ENCODE assay signal across 10 cellular contexts in the genomic region with DNA sequence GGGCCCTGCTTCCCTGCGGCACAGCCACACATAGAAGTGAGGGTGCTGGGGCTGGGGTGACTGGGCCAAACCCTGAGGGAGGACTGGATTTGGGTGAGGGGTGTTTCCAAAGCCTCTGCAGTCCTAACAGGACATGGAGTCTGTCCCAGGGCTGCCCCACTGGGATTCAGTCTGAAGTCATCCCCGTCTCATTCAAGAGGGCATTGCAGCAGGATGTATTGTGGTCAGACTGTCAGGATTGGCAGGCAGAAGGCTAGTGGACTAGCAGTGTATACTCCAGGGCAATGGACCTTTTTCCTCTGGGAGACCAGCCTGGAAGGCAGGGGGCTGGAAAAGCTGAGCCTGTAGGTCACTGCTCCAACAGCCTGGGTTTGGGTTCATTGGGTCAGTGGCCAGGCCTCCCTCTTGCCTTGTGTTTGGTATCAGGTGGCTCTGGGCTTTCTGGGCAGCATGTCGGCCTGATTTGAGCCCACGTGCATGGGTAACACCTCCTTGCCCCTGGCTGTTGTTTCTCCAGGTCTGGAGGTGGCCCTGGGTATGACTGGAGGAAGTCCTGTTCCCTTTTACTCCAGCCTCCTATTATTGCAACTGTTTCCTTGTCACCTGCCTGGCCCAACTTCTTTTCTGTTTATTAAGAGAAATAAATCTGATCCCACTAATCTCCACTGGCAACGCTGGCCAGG. TPM values are rescaled to one million over a fixed set of nuclear protein-coding genes. Genes with fewer than 3 reads are reported as not detected.
DNase-seq lines count a peak whose midpoint lies in the region; ATAC-seq, FAIRE-seq and TF ChIP-seq lines count a peak whose summit lies in the region.
"Had no signal": no experiment of that assay in that cellular context is flagged by ENCODE, and none has a peak within 500 bp of the region (broad histone marks: within the 10 kb centered on the region; RNA-seq: fewer than 3 reads in every experiment).

No MANE protein-coding gene starts in this region.

- RAD21 ChIA-PET in HCT116 (lab: Charles Lee; ENCODE audit: low non-redundant PET in 1 of 2, low total read pairs in 2 of 2, uncharacterized antibody in 2 of 2, unreplicated experiment in 2 of 2): interaction anchor here in 1 of 2 experiments (1.2 kb wide), 1 partner anchor 18 kb away, joined by 5 read pairs; no protein-coding TSS in a partner anchor

- in situ Hi-C loops in astrocyte of the cerebellum (cut with HindIII; ENCODE audit: low sequenced_read_pairs): no loop called here

- H3K9ac ChIP-seq in HCT116 (ENCODE audit: low read length) (peak overlapping the region; percentile 93), kidney (ENCODE audit: low read length in 2 of 2) (peak overlapping the region in 1 of 2 donors; percentile 64), smooth muscle cell (ENCODE audit: low read depth) (no peak overlapping the region)

- ATAC-seq in HCT116 (no peak), GM21825 (IDR thresholded peaks at IDR 0.05; ENCODE audit: unreplicated experiment) (no peak)

- H3K27ac ChIP-seq in HCT116 (ENCODE audit: low read depth, low read length) (peak overlapping the region; percentile 90), kidney (ENCODE audit: low read depth in 2 of 2, low read length in 2 of 2) (peak overlapping the region; percentile 96), smooth muscle cell (ENCODE audit: low read depth) (no peak overlapping the region)

- no peak overlapping the region for H2AFZ ChIP-seq in HCT116 (ENCODE audit: low read depth, low read length, poor library complexity, severe bottlenecking)
- no peak overlapping the region for H2AFZ ChIP-seq in smooth muscle cell (ENCODE audit: low read depth)

- TF ChIP-seq CTCF in HCT116 (IDR thresholded peaks at IDR 0.05 in 2 of 3, conservative IDR thresholded peaks at IDR 0.05 in 1 of 3; ENCODE audit: borderline replicate concordance in 1 of 3, insufficient read depth in 1 of 3, low read depth in 2 of 3, low read length in 2 of 3): no peak
- no peak for TF ChIP-seq CTCF in astrocyte of the cerebellum (IDR thresholded peaks at IDR 0.05; ENCODE audit: low read depth, low read length, missing control alignments)
- TF ChIP-seq CTCF in kidney (IDR thresholded peaks at IDR 0.05; ENCODE audit: borderline replicate concordance, extremely low read depth, insufficient read depth): no peak
- TF ChIP-seq CTCF in smooth muscle cell (IDR thresholded peaks at IDR 0.05; ENCODE audit: borderline replicate concordance, insufficient read depth, poor library complexity, severe bottlenecking): no peak

- DNase-seq in HCT116 (ENCODE audit: low read depth, low spot score) (no peak), astrocyte of the cerebellum (ENCODE audit: low read depth) (no peak), kidney (peak; percentile 78), smooth muscle cell (lab: John Stamatoyannopoulos, UW; ENCODE audit: unreplicated experiment) (no peak), NCI-H2107 treated with DMSO at 0.1 percent for 48 hours (lab: John Stamatoyannopoulos, UW; ENCODE audit: unreplicated experiment) (no peak), SHP77 treated with DMSO at 0.1 percent for 48 hours (lab: John Stamatoyannopoulos, UW) (no peak), occipital lobe (lab: John Stamatoyannopoulos, UW) (no peak)
- DNase-seq: NCI-H2171 treated with DMSO at 0.1 percent for 48 hours had no signal

- H3K4me1 ChIP-seq in HCT116 (ENCODE audit: control insufficient read depth in 1 of 2, insufficient read depth in 2 of 2, low read length in 2 of 2): peaks cover 48 to 58% of the 10 kb centered on the region in 2 experiments
- peaks cover 8 to 25% of the 10 kb centered on the region in 2 donors for H3K4me1 ChIP-seq in kidney (ENCODE audit: control insufficient read depth in 1 of 2, insufficient read depth in 1 of 2, low read depth in 1 of 2, low read length in 2 of 2)
- H3K4me1 ChIP-seq in smooth muscle cell (ENCODE audit: low read depth): peaks cover 9% of the 10 kb centered on the region

- H3K36me3 ChIP-seq in HCT116 (ENCODE audit: control insufficient read depth in 1 of 2, insufficient read depth in 2 of 2, low read length in 2 of 2): peaks cover 0 to 6% of the 10 kb centered on the region in 2 experiments; a peak in 1 of 4 replicates
- no peaks in the 10 kb centered on the region for H3K36me3 ChIP-seq in kidney (ENCODE audit: control insufficient read depth in 1 of 2, insufficient read depth in 2 of 2, low read length in 2 of 2)
- H3K36me3 ChIP-seq in smooth muscle cell (ENCODE audit: low read depth): no peaks in the 10 kb centered on the region

- no peak for TF ChIP-seq RAD21 in HCT116 (IDR thresholded peaks at IDR 0.05; ENCODE audit: low read depth)

- H4K20me1 ChIP-seq in HCT116 (ENCODE audit: insufficient read depth) (no peaks in the 10 kb centered on the region), smooth muscle cell (ENCODE audit: low read depth) (no peaks in the 10 kb centered on the region)

- FAIRE-seq in kidney (lab: Jason Lieb, UNC): no peak
- FAIRE-seq: islet of Langerhans had no signal

- H3K9me3 ChIP-seq in HCT116 (ENCODE audit: control insufficient read depth in 1 of 2, insufficient read depth in 1 of 2, low read depth in 1 of 2, low read length in 2 of 2): no peaks in the 10 kb centered on the region
- H3K9me3 ChIP-seq in kidney (ENCODE audit: control insufficient read depth in 1 of 2, low read length in 2 of 2): no peaks in the 10 kb centered on the region
- H3K9me3 ChIP-seq in smooth muscle cell (replicated peaks; ENCODE audit: low read depth): no peaks in the 10 kb centered on the region

- CTCF ChIA-PET in HCT116 (lab: Charles Lee): no interaction called here

- no TSS peak for BruUV-seq in HCT116 (replicated peaks; lab: Mats Ljungman, UMichigan)

- no peak for TF ChIP-seq POLR2A in HCT116 (IDR thresholded peaks at IDR 0.05; ENCODE audit: borderline replicate concordance, extremely low read depth, insufficient read depth, insufficient read length)

- H3F3A ChIP-seq in smooth muscle cell (ENCODE audit: low read depth): no peaks in the 10 kb centered on the region

- POLR2A ChIA-PET in HCT116 (lab: Charles Lee): no interaction called here

- intact Hi-C loops in HCT116 (cut with micrococcal nuclease): no loop called here
- intact Hi-C loops in kidney (cut with DNase I): no loop called here

- WGBS in smooth muscle cell (ENCODE audit: low lambda C conversion rate): 64% methylated on average over 5 of the region's 5 CpGs

- peak overlapping the region; percentile 81 to 89 for H3K4me3 ChIP-seq in HCT116 (replicated peaks in 1 of 2; ENCODE audit: low read depth in 1 of 2, low read length in 2 of 2)
- H3K4me3 ChIP-seq in astrocyte of the cerebellum (ENCODE audit: low read depth, low read length): peak overlapping the region; percentile 62
- peak overlapping the region; percentile 68 to 82 for H3K4me3 ChIP-seq in kidney (ENCODE audit: low read length in 2 of 2)
- H3K4me3 ChIP-seq in smooth muscle cell: peak overlapping the region; percentile 67

- H3K79me2 ChIP-seq in HCT116 (ENCODE audit: insufficient read depth, low read length) (peaks cover 47% of the 10 kb centered on the region), smooth muscle cell (ENCODE audit: low read depth) (no peaks in the 10 kb centered on the region)

- H3K27me3 ChIP-seq in HCT116 (ENCODE audit: insufficient read depth, low read length) (no peaks in the 10 kb centered on the region), smooth muscle cell (ENCODE audit: low read depth) (no peaks in the 10 kb centered on the region)

- H3K4me2 ChIP-seq in HCT116 (ENCODE audit: low read length) (peak overlapping the region; percentile 99), smooth muscle cell (no peak overlapping the region)

- no peaks in the 10 kb centered on the region for H3K9me2 ChIP-seq in HCT116 (ENCODE audit: insufficient read depth)

TF ChIP-seq in HCT116, 20 proteins besides CTCF, POLR2A, EP300 and RAD21:
- no peak for TF ChIP-seq SP1 (IDR thresholded peaks at IDR 0.05; ENCODE audit: low read depth)

RNA-seq across cellular contexts. Expression of gene SYNC, which starts 41.0 kb away (rescaled TPM):
- total RNA-seq in HCT116 (2021; ENCODE audit: unreplicated experiment): 1.3 TPM
- 0.87 and 1.5 TPM in 2 replicates for polyA plus RNA-seq in HCT116 (2012)
- 5.5 TPM for total RNA-seq in kidney
- polyA plus RNA-seq in kidney (ENCODE audit: insufficient read depth, low read depth, low replicate concordance): 1.4 TPM
- 4.4 and 6.2 TPM in 2 replicates for total RNA-seq in smooth muscle cell
- 4.6 and 4.9 TPM in 2 replicates for polyA plus RNA-seq in smooth muscle cell
- 4.1 TPM for total RNA-seq in occipital lobe
